Comparison of ENCODE assay signal across 1 cellular context in the genomic region with DNA sequence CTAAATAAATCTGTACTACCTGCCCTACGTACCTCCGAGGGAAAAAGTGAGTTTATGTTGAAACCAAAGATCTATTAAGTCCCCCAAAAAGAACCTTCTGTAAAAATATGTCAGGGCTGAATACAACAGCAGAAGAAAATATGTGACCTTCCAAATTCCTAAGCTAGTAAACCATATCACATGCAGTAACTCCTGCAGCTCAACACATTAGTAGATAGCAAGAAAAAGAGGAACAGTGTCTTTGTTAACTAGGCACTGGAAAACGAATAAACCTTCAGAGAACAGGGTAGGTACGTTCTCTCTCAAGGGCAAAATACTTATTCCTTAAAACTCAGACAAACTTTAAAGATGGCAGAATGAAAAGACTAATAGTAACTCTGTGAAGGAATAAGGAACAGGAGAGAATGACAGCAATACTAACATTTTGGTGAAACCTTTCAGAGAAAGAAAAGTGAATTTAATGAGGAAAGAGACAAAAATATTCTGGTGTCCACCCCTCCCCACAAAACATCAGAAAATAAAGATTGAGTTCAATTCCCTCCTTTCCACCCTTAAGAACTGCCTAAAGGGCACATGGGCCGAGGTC.
TF ChIP-seq lines count a peak whose summit lies in the region.

No MANE protein-coding gene starts in this region.

TF ChIP-seq in HCT116, 20 proteins besides CTCF, POLR2A, EP300 and RAD21 (continued from another document):
- TF ChIP-seq, protein P1, sequence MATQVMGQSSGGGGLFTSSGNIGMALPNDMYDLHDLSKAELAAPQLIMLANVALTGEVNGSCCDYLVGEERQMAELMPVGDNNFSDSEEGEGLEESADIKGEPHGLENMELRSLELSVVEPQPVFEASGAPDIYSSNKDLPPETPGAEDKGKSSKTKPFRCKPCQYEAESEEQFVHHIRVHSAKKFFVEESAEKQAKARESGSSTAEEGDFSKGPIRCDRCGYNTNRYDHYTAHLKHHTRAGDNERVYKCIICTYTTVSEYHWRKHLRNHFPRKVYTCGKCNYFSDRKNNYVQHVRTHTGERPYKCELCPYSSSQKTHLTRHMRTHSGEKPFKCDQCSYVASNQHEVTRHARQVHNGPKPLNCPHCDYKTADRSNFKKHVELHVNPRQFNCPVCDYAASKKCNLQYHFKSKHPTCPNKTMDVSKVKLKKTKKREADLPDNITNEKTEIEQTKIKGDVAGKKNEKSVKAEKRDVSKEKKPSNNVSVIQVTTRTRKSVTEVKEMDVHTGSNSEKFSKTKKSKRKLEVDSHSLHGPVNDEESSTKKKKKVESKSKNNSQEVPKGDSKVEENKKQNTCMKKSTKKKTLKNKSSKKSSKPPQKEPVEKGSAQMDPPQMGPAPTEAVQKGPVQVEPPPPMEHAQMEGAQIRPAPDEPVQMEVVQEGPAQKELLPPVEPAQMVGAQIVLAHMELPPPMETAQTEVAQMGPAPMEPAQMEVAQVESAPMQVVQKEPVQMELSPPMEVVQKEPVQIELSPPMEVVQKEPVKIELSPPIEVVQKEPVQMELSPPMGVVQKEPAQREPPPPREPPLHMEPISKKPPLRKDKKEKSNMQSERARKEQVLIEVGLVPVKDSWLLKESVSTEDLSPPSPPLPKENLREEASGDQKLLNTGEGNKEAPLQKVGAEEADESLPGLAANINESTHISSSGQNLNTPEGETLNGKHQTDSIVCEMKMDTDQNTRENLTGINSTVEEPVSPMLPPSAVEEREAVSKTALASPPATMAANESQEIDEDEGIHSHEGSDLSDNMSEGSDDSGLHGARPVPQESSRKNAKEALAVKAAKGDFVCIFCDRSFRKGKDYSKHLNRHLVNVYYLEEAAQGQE (IDR thresholded peaks at IDR 0.05; ENCODE audit: low read depth), result no peak
